16 cellular contexts compared by ENCODE assay signal in genomic region chr18:76306685-76307292, GRCh38.
A peak's percentile ranks its signal among the peaks of the same experiment; 100 is the strongest.
DNase-seq lines count a peak whose midpoint lies in the region; ATAC-seq and TF ChIP-seq lines count a peak whose summit lies in the region.
"Had no signal": no experiment of that assay in that cellular context is flagged by ENCODE, and none has a peak within 500 bp of the region (broad histone marks: within the 10 kb centered on the region; RNA-seq: fewer than 3 reads in every experiment).

No MANE protein-coding gene starts in this region.

- peaks cover 12% of the 10 kb centered on the region for H3K9me3 Mint-ChIP-seq in neural crest cell
- H3K9me3 Mint-ChIP-seq: activated naive CD4-positive, alpha-beta T cell treated with anti-CD3 and anti-CD28 coated beads, Interleukin-2, amount 50 U/mL, for 24 hours had no signal

- ATAC-seq in HG03439 (IDR thresholded peaks at IDR 0.05; ENCODE audit: unreplicated experiment) = no peak
- ATAC-seq: heart right ventricle, psoas muscle had no signal

- H3K4me3 ChIP-seq in SU-DHL-6 (ENCODE audit: insufficient read depth, low read length, poor library complexity, severe bottlenecking) = no peak overlapping the region
- H3K4me3 ChIP-seq: GM23248, heart right ventricle, psoas muscle, tibial nerve had no signal

- TF ChIP-seq CTCF in SU-DHL-6 (IDR thresholded peaks at IDR 0.05; ENCODE audit: insufficient read depth, low read length, poor library complexity, severe bottlenecking) (peak; percentile 37), neural crest cell (conservative IDR thresholded peaks at IDR 0.05) (peak; percentile 20)

- H3K36me3 ChIP-seq in SU-DHL-6 (ENCODE audit: low read length) = no peaks in the 10 kb centered on the region
- H3K36me3 ChIP-seq: heart right ventricle, tibial nerve had no signal

- no peaks in the 10 kb centered on the region for H3K36me3 Mint-ChIP-seq in neural crest cell (ENCODE audit: low read depth)
- H3K36me3 Mint-ChIP-seq: activated naive CD4-positive, alpha-beta T cell treated with anti-CD3 and anti-CD28 coated beads, Interleukin-2, amount 50 U/mL, for 24 hours had no signal

- peak; percentile 18 for DNase-seq in activated CD4-positive, alpha-beta T cell treated with anti-CD3 and anti-CD28 coated beads for 48 hours
- no peak for DNase-seq in activated CD4-positive, alpha-beta T cell treated with anti-CD3 and anti-CD28 coated beads for 4 hours
- peak; percentile 3 for DNase-seq in HuH-7 (ENCODE audit: low spot score)
- DNase-seq in neural crest cell (ENCODE audit: low read depth, low spot score) = no peak
- DNase-seq in cardiac septum (ENCODE audit: low spot score) = no peak
- DNase-seq in T1000 (lab: John Stamatoyannopoulos, UW) = no peak
- DNase-seq: central memory CD4-positive, alpha-beta T cell; GM23248; heart right ventricle; NCI-H524; psoas muscle; Right ventricle myocardium superior had no signal

- intact Hi-C loops in cardiac septum (cut with DNase I) = no loop called here

- H3K4me3 Mint-ChIP-seq in neural crest cell = no peak overlapping the region
- H3K4me3 Mint-ChIP-seq: activated naive CD4-positive, alpha-beta T cell treated with anti-CD3 and anti-CD28 coated beads, Interleukin-2, amount 50 U/mL, for 24 hours had no signal

- H3K4me1 Mint-ChIP-seq in neural crest cell = no peaks in the 10 kb centered on the region

- H4K20me1 ChIP-seq in SU-DHL-6 (ENCODE audit: low read depth, low read length) = no peaks in the 10 kb centered on the region

- H3K4me2 ChIP-seq in SU-DHL-6 (ENCODE audit: low read depth, low read length, poor library complexity, severe bottlenecking) = no peak overlapping the region

- H3K9ac ChIP-seq in SU-DHL-6 (ENCODE audit: low read length) = no peak overlapping the region
- H3K9ac ChIP-seq: GM23248 had no signal

- H3K27me3 ChIP-seq in SU-DHL-6 (ENCODE audit: low read length) = no peaks in the 10 kb centered on the region
- H3K27me3 ChIP-seq: heart right ventricle, tibial nerve had no signal

- no peaks in the 10 kb centered on the region for H3K9me2 ChIP-seq in SU-DHL-6 (replicated peaks; ENCODE audit: insufficient read depth, low read length)

- H2AFZ ChIP-seq in SU-DHL-6 (ENCODE audit: low read depth, low read length, severe bottlenecking) = no peak overlapping the region
- H2AFZ ChIP-seq: GM23248 had no signal

- H3K79me2 ChIP-seq in SU-DHL-6 (ENCODE audit: insufficient read depth, low read length) = no peaks in the 10 kb centered on the region

- H3K27ac Mint-ChIP-seq in neural crest cell (ENCODE audit: unreplicated experiment) = no peak overlapping the region
- H3K27ac Mint-ChIP-seq: activated naive CD4-positive, alpha-beta T cell treated with anti-CD3 and anti-CD28 coated beads, Interleukin-2, amount 50 U/mL, for 24 hours had no signal

- H3K9me3 ChIP-seq in SU-DHL-6 (ENCODE audit: insufficient read depth, low read length) = no peaks in the 10 kb centered on the region
- H3K9me3 ChIP-seq: heart right ventricle, psoas muscle, tibial nerve had no signal

- no peaks in the 10 kb centered on the region for H3K27me3 Mint-ChIP-seq in neural crest cell (ENCODE audit: low read depth)
- H3K27me3 Mint-ChIP-seq: activated naive CD4-positive, alpha-beta T cell treated with anti-CD3 and anti-CD28 coated beads, Interleukin-2, amount 50 U/mL, for 24 hours had no signal

- no peaks in the 10 kb centered on the region for H3F3A ChIP-seq in SU-DHL-6 (ENCODE audit: insufficient read depth)

- H3K27ac ChIP-seq in SU-DHL-6 (ENCODE audit: low read depth, low read length) = no peak overlapping the region
- H3K27ac ChIP-seq: GM23248, heart right ventricle, psoas muscle, tibial nerve had no signal

Comparison
In these comparisons a context has a peak if more than half of its experiments do, and no peak if none do; other contexts are left out.
1. DNase-seq: peak in activated CD4-positive, alpha-beta T cell treated with anti-CD3 and anti-CD28 coated beads for 48 hours (single experiment) and HuH-7 (single experiment); none in activated CD4-positive, alpha-beta T cell treated with anti-CD3 and anti-CD28 coated beads for 4 hours (0 of 2), neural crest cell (single experiment), cardiac septum (single experiment) and T1000 (single experiment).